ENCODE assay signal across 1 cellular context in the genomic region with DNA sequence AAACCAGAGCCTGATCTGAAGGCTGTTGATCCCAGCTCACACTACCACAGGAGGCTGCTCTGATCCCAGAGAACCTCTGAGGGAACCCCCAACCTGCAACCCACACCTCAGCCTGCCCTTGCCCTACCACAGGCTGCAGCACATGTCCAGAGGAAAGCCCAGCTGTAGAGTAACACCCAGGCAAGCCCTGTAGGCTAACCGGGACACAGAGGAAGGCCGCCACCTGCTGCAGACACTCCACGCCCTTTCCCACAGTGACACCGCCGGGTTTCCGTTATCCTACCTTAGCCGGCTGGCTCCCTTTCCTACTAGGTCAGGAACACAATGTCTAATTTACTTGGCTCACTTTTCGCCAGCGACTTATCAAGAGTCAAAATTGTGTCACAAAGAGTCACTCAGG.
TF ChIP-seq lines count a peak whose summit lies in the region.

No MANE protein-coding gene starts in this region.

TF ChIP-seq in HepG2, 621 proteins besides CTCF, POLR2A, EP300 and RAD21 (continued from another document):
- TF ChIP-seq, protein P1, sequence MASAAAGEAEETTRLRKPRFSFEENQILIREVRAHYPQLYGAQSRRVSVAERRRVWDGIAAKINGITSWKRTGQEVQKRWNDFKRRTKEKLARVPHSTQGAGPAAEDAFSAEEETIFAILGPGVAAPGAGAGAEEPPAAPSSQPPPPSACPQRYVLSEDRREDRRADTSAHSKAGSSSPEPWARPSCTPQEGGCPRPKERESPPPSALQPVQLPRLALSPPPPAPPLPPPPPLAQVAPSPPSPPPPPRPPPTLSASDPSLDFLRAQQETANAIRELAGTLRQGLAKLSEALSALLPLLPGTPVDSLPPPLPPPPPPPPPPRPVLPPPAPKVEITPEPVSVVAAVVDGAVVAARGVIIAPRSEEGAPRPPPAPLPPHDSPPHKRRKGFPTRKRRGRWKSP (CRISPR knock-in tag; IDR thresholded peaks at IDR 0.05) = no peak
- TF ChIP-seq NKX3-1 (CRISPR knock-in tag; IDR thresholded peaks at IDR 0.05) (no peak), ZFP82 (CRISPR knock-in tag; IDR thresholded peaks at IDR 0.05; ENCODE audit: borderline replicate concordance) (no peak), ZBTB21 (CRISPR knock-in tag; IDR thresholded peaks at IDR 0.05) (no peak), ZNF333 (CRISPR knock-in tag; IDR thresholded peaks at IDR 0.05; ENCODE audit: borderline replicate concordance) (no peak)
